In the genomic region with DNA sequence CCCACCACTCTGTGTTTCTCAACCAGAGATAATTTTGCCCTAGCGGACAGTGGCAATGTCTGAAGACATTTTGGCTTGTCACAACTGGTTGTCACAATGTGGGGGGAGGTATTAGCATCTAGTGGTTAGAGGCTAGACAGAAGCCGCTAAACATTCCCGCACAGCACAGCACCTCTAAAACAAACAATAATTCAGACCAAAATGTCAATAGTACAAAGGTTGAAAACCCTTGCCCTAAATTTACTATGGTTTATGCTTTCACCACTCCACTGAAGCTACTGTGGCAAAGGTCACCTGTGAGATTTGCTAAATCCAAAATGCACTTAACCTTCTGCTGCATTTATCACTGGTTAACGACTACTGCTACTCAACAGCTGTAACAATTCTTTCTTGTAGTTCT, we compare ENCODE assay signal across 1 cellular context.
A peak's percentile ranks its signal among the peaks of the same experiment; 100 is the strongest.
TF ChIP-seq lines count a peak whose summit lies in the region.

No MANE protein-coding gene starts in this region.

TF ChIP-seq in HepG2, 621 proteins besides CTCF, POLR2A, EP300 and RAD21 (continued from another document and continues in another):
- TF ChIP-seq, protein P1, sequence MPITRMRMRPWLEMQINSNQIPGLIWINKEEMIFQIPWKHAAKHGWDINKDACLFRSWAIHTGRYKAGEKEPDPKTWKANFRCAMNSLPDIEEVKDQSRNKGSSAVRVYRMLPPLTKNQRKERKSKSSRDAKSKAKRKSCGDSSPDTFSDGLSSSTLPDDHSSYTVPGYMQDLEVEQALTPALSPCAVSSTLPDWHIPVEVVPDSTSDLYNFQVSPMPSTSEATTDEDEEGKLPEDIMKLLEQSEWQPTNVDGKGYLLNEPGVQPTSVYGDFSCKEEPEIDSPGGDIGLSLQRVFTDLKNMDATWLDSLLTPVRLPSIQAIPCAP (CRISPR knock-in tag; IDR thresholded peaks at IDR 0.05; ENCODE audit: low read depth): no peak
- no peak for TF ChIP-seq ZEB1 (IDR thresholded peaks at IDR 0.05; ENCODE audit: insufficient replicate concordance, low read depth)
- TF ChIP-seq ZNF746 (CRISPR knock-in tag; IDR thresholded peaks at IDR 0.05): no peak; the same call in 1 of the 2 replicates
- TF ChIP-seq ZNF737 (CRISPR knock-in tag; IDR thresholded peaks at IDR 0.05; ENCODE audit: borderline replicate concordance): no peak
- TF ChIP-seq PLSCR1 (CRISPR knock-in tag; IDR thresholded peaks at IDR 0.05; ENCODE audit: borderline replicate concordance): no peak
- TF ChIP-seq TCF7L2 (IDR thresholded peaks at IDR 0.05; ENCODE audit: low read depth, low read length): no peak
- no peak for TF ChIP-seq ZNF337 (CRISPR knock-in tag; IDR thresholded peaks at IDR 0.05; ENCODE audit: borderline replicate concordance, low read depth)
- TF ChIP-seq, protein P2, sequence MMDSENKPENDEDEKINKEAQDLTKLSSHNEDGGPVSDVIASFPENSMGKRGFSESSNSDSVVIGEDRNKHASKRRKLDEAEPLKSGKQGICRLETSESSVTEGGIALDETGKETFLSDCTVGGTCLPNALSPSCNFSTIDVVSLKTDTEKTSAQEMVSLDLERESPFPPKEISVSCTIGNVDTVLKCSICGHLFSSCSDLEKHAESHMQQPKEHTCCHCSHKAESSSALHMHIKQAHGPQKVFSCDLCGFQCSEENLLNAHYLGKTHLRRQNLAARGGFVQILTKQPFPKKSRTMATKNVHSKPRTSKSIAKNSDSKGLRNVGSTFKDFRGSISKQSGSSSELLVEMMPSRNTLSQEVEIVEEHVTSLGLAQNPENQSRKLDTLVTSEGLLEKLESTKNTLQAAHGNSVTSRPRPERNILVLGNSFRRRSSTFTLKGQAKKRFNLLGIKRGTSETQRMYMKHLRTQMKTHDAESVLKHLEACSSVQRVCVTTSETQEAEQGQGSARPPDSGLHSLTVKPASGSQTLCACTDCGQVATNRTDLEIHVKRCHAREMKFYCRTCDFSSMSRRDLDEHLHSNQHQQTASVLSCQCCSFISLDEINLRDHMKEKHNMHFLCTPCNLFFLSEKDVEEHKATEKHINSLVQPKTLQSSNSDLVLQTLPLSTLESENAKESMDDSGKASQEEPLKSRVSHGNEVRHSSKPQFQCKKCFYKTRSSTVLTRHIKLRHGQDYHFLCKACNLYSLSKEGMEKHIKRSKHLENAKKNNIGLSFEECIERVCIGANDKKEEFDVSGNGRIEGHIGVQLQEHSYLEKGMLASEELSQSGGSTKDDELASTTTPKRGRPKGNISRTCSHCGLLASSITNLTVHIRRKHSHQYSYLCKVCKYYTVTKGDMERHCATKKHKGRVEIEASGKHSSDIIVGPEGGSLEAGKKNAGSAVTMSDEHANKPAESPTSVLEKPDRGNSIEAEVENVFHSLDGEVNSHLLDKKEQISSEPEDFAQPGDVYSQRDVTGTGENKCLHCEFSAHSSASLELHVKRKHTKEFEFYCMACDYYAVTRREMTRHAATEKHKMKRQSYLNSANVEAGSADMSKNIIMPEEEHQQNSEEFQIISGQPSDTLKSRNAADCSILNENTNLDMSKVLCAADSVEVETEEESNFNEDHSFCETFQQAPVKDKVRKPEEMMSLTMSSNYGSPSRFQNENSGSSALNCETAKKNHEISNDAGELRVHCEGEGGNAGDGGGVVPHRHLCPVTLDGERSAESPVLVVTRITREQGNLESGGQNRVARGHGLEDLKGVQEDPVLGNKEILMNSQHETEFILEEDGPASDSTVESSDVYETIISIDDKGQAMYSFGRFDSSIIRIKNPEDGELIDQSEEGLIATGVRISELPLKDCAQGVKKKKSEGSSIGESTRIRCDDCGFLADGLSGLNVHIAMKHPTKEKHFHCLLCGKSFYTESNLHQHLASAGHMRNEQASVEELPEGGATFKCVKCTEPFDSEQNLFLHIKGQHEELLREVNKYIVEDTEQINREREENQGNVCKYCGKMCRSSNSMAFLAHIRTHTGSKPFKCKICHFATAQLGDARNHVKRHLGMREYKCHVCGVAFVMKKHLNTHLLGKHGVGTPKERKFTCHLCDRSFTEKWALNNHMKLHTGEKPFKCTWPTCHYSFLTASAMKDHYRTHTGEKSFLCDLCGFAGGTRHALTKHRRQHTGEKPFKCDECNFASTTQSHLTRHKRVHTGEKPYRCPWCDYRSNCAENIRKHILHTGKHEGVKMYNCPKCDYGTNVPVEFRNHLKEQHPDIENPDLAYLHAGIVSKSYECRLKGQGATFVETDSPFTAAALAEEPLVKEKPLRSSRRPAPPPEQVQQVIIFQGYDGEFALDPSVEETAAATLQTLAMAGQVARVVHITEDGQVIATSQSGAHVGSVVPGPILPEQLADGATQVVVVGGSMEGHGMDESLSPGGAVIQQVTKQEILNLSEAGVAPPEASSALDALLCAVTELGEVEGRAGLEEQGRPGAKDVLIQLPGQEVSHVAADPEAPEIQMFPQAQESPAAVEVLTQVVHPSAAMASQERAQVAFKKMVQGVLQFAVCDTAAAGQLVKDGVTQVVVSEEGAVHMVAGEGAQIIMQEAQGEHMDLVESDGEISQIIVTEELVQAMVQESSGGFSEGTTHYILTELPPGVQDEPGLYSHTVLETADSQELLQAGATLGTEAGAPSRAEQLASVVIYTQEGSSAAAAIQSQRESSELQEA (CRISPR knock-in tag; IDR thresholded peaks at IDR 0.05; ENCODE audit: not compliant biosample characterization): no peak
- TF ChIP-seq, protein P3, sequence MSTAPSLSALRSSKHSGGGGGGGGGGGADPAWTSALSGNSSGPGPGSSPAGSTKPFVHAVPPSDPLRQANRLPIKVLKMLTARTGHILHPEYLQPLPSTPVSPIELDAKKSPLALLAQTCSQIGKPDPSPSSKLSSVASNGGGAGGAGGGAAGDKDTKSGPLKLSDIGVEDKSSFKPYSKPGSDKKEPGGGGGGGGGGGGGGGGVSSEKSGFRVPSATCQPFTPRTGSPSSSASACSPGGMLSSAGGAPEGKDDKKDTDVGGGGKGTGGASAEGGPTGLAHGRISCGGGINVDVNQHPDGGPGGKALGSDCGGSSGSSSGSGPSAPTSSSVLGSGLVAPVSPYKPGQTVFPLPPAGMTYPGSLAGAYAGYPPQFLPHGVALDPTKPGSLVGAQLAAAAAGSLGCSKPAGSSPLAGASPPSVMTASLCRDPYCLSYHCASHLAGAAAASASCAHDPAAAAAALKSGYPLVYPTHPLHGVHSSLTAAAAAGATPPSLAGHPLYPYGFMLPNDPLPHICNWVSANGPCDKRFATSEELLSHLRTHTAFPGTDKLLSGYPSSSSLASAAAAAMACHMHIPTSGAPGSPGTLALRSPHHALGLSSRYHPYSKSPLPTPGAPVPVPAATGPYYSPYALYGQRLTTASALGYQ (CRISPR knock-in tag; IDR thresholded peaks at IDR 0.05): 0 out of 2 replicates have a peak, but pooled peaks have one; percentile 63
- TF ChIP-seq ZNF883 (CRISPR knock-in tag; IDR thresholded peaks at IDR 0.05; ENCODE audit: not compliant biosample characterization): no peak
- no peak for TF ChIP-seq ZNF136 (CRISPR knock-in tag; IDR thresholded peaks at IDR 0.05; ENCODE audit: low read depth)
- TF ChIP-seq, protein P4, sequence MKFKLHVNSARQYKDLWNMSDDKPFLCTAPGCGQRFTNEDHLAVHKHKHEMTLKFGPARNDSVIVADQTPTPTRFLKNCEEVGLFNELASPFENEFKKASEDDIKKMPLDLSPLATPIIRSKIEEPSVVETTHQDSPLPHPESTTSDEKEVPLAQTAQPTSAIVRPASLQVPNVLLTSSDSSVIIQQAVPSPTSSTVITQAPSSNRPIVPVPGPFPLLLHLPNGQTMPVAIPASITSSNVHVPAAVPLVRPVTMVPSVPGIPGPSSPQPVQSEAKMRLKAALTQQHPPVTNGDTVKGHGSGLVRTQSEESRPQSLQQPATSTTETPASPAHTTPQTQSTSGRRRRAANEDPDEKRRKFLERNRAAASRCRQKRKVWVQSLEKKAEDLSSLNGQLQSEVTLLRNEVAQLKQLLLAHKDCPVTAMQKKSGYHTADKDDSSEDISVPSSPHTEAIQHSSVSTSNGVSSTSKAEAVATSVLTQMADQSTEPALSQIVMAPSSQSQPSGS (CRISPR knock-in tag; IDR thresholded peaks at IDR 0.05): no peak
- no peak for TF ChIP-seq ELF1 (CRISPR knock-in tag; IDR thresholded peaks at IDR 0.05)
- TF ChIP-seq KDM4B (CRISPR knock-in tag; IDR thresholded peaks at IDR 0.05): no peak
- TF ChIP-seq SP2 (CRISPR knock-in tag; IDR thresholded peaks at IDR 0.05): no peak
- TF ChIP-seq ZNF382 (CRISPR knock-in tag; IDR thresholded peaks at IDR 0.05; ENCODE audit: borderline replicate concordance): no peak
- no peak for TF ChIP-seq KDM2A (CRISPR knock-in tag; IDR thresholded peaks at IDR 0.05; ENCODE audit: borderline replicate concordance, low read depth)
- no peak for TF ChIP-seq DNMT3B (CRISPR knock-in tag; conservative IDR thresholded peaks at IDR 0.05)
- TF ChIP-seq NPAS2 (CRISPR knock-in tag; IDR thresholded peaks at IDR 0.05; ENCODE audit: borderline replicate concordance): no peak
- TF ChIP-seq PCBP2 (optimal IDR thresholded peaks at IDR 0.05; ENCODE audit: low read depth, low read length, poor library complexity, severe bottlenecking): no peak
- TF ChIP-seq CSRNP1 (CRISPR knock-in tag; IDR thresholded peaks at IDR 0.05): no peak
- no peak for TF ChIP-seq MTF1 (CRISPR knock-in tag; IDR thresholded peaks at IDR 0.05)
- no peak for TF ChIP-seq ZNF18 (CRISPR knock-in tag; IDR thresholded peaks at IDR 0.05; ENCODE audit: insufficient replicate concordance)
- no peak for TF ChIP-seq ZNF10 (CRISPR knock-in tag; IDR thresholded peaks at IDR 0.05; ENCODE audit: borderline replicate concordance, low read depth)
- TF ChIP-seq, protein P5, sequence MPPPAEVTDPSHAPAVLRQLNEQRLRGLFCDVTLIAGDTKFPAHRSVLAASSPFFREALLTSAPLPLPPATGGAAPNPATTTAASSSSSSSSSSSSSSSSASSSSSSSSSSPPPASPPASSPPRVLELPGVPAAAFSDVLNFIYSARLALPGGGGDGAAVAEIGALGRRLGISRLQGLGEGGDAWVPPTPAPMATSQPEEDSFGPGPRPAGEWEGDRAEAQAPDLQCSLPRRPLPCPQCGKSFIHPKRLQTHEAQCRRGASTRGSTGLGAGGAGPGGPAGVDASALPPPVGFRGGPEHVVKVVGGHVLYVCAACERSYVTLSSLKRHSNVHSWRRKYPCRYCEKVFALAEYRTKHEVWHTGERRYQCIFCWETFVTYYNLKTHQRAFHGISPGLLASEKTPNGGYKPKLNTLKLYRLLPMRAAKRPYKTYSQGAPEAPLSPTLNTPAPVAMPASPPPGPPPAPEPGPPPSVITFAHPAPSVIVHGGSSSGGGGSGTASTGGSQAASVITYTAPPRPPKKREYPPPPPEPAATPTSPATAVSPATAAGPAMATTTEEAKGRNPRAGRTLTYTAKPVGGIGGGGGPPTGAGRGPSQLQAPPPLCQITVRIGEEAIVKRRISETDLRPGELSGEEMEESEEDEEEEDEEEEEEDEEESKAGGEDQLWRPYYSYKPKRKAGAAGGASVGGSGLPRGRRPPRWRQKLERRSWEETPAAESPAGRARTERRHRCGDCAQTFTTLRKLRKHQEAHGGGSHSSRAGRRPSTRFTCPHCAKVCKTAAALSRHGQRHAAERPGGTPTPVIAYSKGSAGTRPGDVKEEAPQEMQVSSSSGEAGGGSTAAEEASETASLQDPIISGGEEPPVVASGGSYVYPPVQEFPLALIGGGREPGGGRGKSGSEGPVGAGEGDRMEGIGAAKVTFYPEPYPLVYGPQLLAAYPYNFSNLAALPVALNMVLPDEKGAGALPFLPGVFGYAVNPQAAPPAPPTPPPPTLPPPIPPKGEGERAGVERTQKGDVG (CRISPR knock-in tag; IDR thresholded peaks at IDR 0.05; ENCODE audit: borderline replicate concordance): no peak
- no peak for TF ChIP-seq ZNF335 (CRISPR knock-in tag; IDR thresholded peaks at IDR 0.05)
- TF ChIP-seq ZBTB7A (CRISPR knock-in tag; IDR thresholded peaks at IDR 0.05): no peak
- no peak for TF ChIP-seq CBFB (CRISPR knock-in tag; IDR thresholded peaks at IDR 0.05)
- no peak for TF ChIP-seq ZNF563 (CRISPR knock-in tag; IDR thresholded peaks at IDR 0.05)
- no peak for TF ChIP-seq ZNF616 (CRISPR knock-in tag; IDR thresholded peaks at IDR 0.05; ENCODE audit: low read depth)
- TF ChIP-seq ZNF234 (CRISPR knock-in tag; conservative IDR thresholded peaks at IDR 0.05): no peak
- TF ChIP-seq ZFP37 (CRISPR knock-in tag; IDR thresholded peaks at IDR 0.05; ENCODE audit: borderline replicate concordance): no peak
- no peak for TF ChIP-seq MBD4 (IDR thresholded peaks at IDR 0.05; ENCODE audit: borderline replicate concordance, low read length)
- TF ChIP-seq ATF4 (CRISPR knock-in tag; IDR thresholded peaks at IDR 0.05): no peak
- peak; percentile 73 for TF ChIP-seq MEF2D (CRISPR knock-in tag; IDR thresholded peaks at IDR 0.05)
- no peak for TF ChIP-seq ZFY (CRISPR knock-in tag; IDR thresholded peaks at IDR 0.05)
- TF ChIP-seq ASH2L (IDR thresholded peaks at IDR 0.05; ENCODE audit: insufficient read length, low read depth, low read length): peak; percentile 89
- TF ChIP-seq ZNF678 (CRISPR knock-in tag; IDR thresholded peaks at IDR 0.05): no peak
- peak; percentile 87 for TF ChIP-seq NR2F6 (IDR thresholded peaks at IDR 0.05)
- TF ChIP-seq NR2F6 (CRISPR knock-in tag; IDR thresholded peaks at IDR 0.05): peak; percentile 89
- no peak for TF ChIP-seq ZNF205 (CRISPR knock-in tag; IDR thresholded peaks at IDR 0.05)
